ENCODE assay signal across 8 cellular contexts in genomic region chr17:34252138-34252889, GRCh38. TPM values are rescaled to one million over a fixed set of nuclear protein-coding genes. Genes with fewer than 3 reads are reported as not detected.
DNase-seq lines count a peak whose midpoint lies in the region; ATAC-seq and TF ChIP-seq lines count a peak whose summit lies in the region.

No MANE protein-coding gene starts in this region.

- peak; percentile 82 for DNase-seq in COLO829 (ENCODE audit: low spot score)
- peak; percentile 95 for DNase-seq in MG63
- peak; percentile 87 for DNase-seq in lower lobe of right lung
- DNase-seq in tibial nerve (ENCODE audit: low spot score in 2 of 2), result peak; percentile 95 to 97
- no peak for DNase-seq in HT-29 (ENCODE audit: low spot score)
- DNase-seq in NK-92 (lab: John Stamatoyannopoulos, UW; ENCODE audit: unreplicated experiment), result no peak
- DNase-seq in Karpas-422, result no peak

- no peaks in the 10 kb centered on the region for H3K79me2 ChIP-seq in Karpas-422 (ENCODE audit: low read length)

- H3K27ac ChIP-seq in cingulate gyrus (ENCODE audit: low read depth, low read length) (peak overlapping the region; percentile 82), lower lobe of right lung (peak overlapping the region; percentile 71), tibial nerve (peak overlapping the region; percentile 52 to 91 (median 80)), Karpas-422 (ENCODE audit: low read length) (no peak overlapping the region)

- 4 to 7% methylated on average over 10 of the region's 10 CpGs for WGBS in tibial nerve, 2 donors

- H3K9me2 ChIP-seq in Karpas-422 (replicated peaks; ENCODE audit: insufficient read depth, low read length), result no peaks in the 10 kb centered on the region

- TF ChIP-seq CTCF in lower lobe of right lung (IDR thresholded peaks at IDR 0.05), result no peak
- TF ChIP-seq CTCF in tibial nerve (IDR thresholded peaks at IDR 0.05), result no peak

- no peak overlapping the region for H3K4me2 ChIP-seq in Karpas-422 (ENCODE audit: low read depth, low read length, poor library complexity, severe bottlenecking)

- H3K4me3 ChIP-seq in MG63 (no peak overlapping the region), lower lobe of right lung (no peak overlapping the region), tibial nerve (no peak overlapping the region), Karpas-422 (ENCODE audit: low read length) (no peak overlapping the region)

- H3K27me3 ChIP-seq in MG63, result no peaks in the 10 kb centered on the region
- no peaks in the 10 kb centered on the region for H3K27me3 ChIP-seq in lower lobe of right lung (ENCODE audit: low read depth)
- H3K27me3 ChIP-seq in tibial nerve, result no peaks in the 10 kb centered on the region
- no peaks in the 10 kb centered on the region for H3K27me3 ChIP-seq in Karpas-422 (ENCODE audit: low read length)

- peak; percentile 86 to 91 for TF ChIP-seq EP300 in tibial nerve (IDR thresholded peaks at IDR 0.05)

- H3K4me1 ChIP-seq in lower lobe of right lung, result peaks cover 92% of the 10 kb centered on the region
- peaks cover 10 to 98% (median 86%) of the 10 kb centered on the region in 4 donors for H3K4me1 ChIP-seq in tibial nerve
- no peaks in the 10 kb centered on the region for H3K4me1 ChIP-seq in Karpas-422 (ENCODE audit: low read length)

- H2AFZ ChIP-seq in Karpas-422 (ENCODE audit: low read length), result no peak overlapping the region

- H3K36me3 ChIP-seq in MG63, result no peaks in the 10 kb centered on the region
- no peaks in the 10 kb centered on the region for H3K36me3 ChIP-seq in lower lobe of right lung
- no peaks in the 10 kb centered on the region for H3K36me3 ChIP-seq in tibial nerve
- no peaks in the 10 kb centered on the region for H3K36me3 ChIP-seq in Karpas-422 (ENCODE audit: insufficient read depth, low read length)

- no peak for TF ChIP-seq POLR2A in tibial nerve (IDR thresholded peaks at IDR 0.05)

- intact Hi-C loops in lower lobe of right lung (cut with DNase I), result no loop called here

- H4K20me1 ChIP-seq in Karpas-422 (ENCODE audit: insufficient read depth, low read depth, low read length), result no peaks in the 10 kb centered on the region

- ATAC-seq in lower lobe of right lung, result peak; percentile 80 to 81

- H3K9me3 ChIP-seq in MG63, result no peaks in the 10 kb centered on the region
- no peaks in the 10 kb centered on the region for H3K9me3 ChIP-seq in lower lobe of right lung
- H3K9me3 ChIP-seq in tibial nerve, result no peaks in the 10 kb centered on the region
- no peaks in the 10 kb centered on the region for H3K9me3 ChIP-seq in Karpas-422 (ENCODE audit: low read length)

- no peak overlapping the region for H3K9ac ChIP-seq in Karpas-422 (ENCODE audit: low read length)

RNA-seq across cellular contexts. Expression of gene CCL2, which starts 2.8 kb away (rescaled TPM):
- total RNA-seq in MG63 (2014; rRNA removed; shearing (Covaris generic); ENCODE audit: low replicate concordance), result 12.3 and 33.0 TPM in 2 replicates
- total RNA-seq in lower lobe of right lung, result 34.1 TPM
- total RNA-seq in tibial nerve, result 100 to 1,000 TPM in 1 of 4 donors, 10 to 100 TPM in 3; 34.7 to 185 (median 43.6) TPM
- not detected in 2 replicates for total RNA-seq in HT-29 (2014; rRNA removed; shearing (Covaris generic))
- not detected in 2 replicates for total RNA-seq in Karpas-422 (2014; rRNA removed; shearing (Covaris generic); ENCODE audit: low replicate concordance)

RNA-seq across cellular contexts. Expression of gene CCL7, which starts 17.7 kb away (rescaled TPM):
- total RNA-seq in MG63 (2014; rRNA removed; shearing (Covaris generic); ENCODE audit: low replicate concordance), result not detected in 2 replicates
- not detected for total RNA-seq in lower lobe of right lung
- not detected for total RNA-seq in tibial nerve
- total RNA-seq in HT-29 (2014; rRNA removed; shearing (Covaris generic)), result not detected in 2 replicates
- total RNA-seq in Karpas-422 (2014; rRNA removed; shearing (Covaris generic); ENCODE audit: low replicate concordance), result not detected in 2 replicates

RNA-seq across cellular contexts. Expression of gene CCL11, which starts 33.2 kb away (rescaled TPM):
- not detected in 2 replicates for total RNA-seq in MG63 (2014; rRNA removed; shearing (Covaris generic); ENCODE audit: low replicate concordance)
- 1.1 TPM for total RNA-seq in lower lobe of right lung
- total RNA-seq in tibial nerve, result 1 to 10 TPM in 1 of 4 donors, not detected in 3; 3.9 TPM
- not detected in 2 replicates for total RNA-seq in HT-29 (2014; rRNA removed; shearing (Covaris generic))
- total RNA-seq in Karpas-422 (2014; rRNA removed; shearing (Covaris generic); ENCODE audit: low replicate concordance), result not detected in 2 replicates

Comparison
In these comparisons a context has a peak if more than half of its experiments do, and no peak if none do; other contexts are left out.
1. DNase-seq: peak in COLO829 (single experiment), MG63 (single experiment), lower lobe of right lung (single experiment) and tibial nerve (2 of 2); none in HT-29 (single experiment), NK-92 (single experiment) and Karpas-422 (single experiment).
2. RNA of gene CCL2, which starts 2.8 kb away (total RNA-seq): 34.7 to 185 TPM in tibial nerve, 34.1 TPM in lower lobe of right lung (single experiment) and 12.3 to 33.0 TPM in MG63; not detected in HT-29 and not detected in Karpas-422; every median in the first group is over 10 times any median in the second.